In the genomic region with DNA sequence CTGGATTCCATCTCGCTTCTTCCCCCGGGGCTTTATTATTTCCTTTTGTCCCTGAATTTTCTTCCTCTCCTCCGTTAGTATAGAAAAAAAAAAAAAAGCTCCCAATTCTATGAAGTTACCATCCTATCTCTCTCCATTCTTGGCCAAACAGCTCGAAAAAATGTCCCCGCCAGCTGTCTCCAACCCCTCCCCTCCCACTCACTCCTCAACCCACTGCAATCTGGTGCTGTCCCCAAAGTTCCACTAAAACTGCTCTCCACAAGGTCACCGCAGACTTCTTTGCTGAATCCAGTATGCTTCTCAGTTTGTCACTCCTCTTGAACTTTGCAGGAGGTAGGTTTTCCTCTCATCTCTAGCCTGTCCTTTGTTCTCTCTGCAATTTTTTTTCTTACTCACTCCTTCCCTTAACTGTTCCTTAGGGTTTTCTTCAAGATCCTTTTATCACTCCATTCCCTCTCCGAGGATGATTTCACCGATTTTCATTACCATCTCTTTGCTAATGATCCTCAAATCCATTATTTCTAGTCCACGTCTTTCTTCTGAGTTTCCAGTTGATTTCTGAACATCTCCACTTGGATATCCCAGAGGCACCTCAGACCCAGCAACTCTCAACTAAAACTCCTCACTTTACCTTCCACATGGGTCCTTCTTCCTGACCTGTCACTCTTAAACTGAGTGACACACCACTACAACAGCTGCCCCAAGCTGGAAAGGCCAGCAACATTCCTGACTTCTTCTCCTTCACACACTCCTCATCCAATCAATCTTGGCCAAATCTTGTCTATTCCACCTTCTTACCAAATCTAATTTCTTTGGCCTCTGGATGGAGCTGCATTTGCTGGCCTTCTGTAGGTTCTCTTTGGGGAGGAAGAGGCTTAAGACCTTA, we compare ENCODE assay signal across 13 cellular contexts. TPM values are rescaled to one million over a fixed set of nuclear protein-coding genes. Genes with fewer than 3 reads are reported as not detected.
DNase-seq lines count a peak whose midpoint lies in the region; ATAC-seq and TF ChIP-seq lines count a peak whose summit lies in the region.
"Had no signal": no experiment of that assay in that cellular context is flagged by ENCODE, and none has a peak within 500 bp of the region (broad histone marks: within the 10 kb centered on the region; RNA-seq: fewer than 3 reads in every experiment).

No MANE protein-coding gene starts in this region.

- H3K4me3 ChIP-seq in esophagus muscularis mucosa, result no peak overlapping the region

- H3K4me1 Mint-ChIP-seq in activated CD8-positive, alpha-beta memory T cell treated with anti-CD3 and anti-CD28 coated beads, Interleukin-2, amount 10 ng/mL, durations not matched to agents 7 days and 5 days, result peaks cover 43% of the 10 kb centered on the region
- peaks cover 38% of the 10 kb centered on the region for H3K4me1 Mint-ChIP-seq in stimulated activated memory B cell treated with anti-CD40 and anti-IgM and Interleukin-4, amounts not matched to agents 10 μg/mL and 1 μg/mL and 100 μg/mL, for 72 hours

- intact Hi-C loops in esophagus muscularis mucosa (cut with DNase I), result loop anchor here (5.0 kb wide), 1 partner anchor 52 kb away; a partner anchor contains a TSS

- ATAC-seq in activated CD8-positive, alpha-beta memory T cell treated with anti-CD3 and anti-CD28 coated beads, Interleukin-2, amount 10 ng/mL, durations not matched to agents 7 days and 5 days, result no peak
- no peak for ATAC-seq in stimulated activated memory B cell treated with anti-CD40 and anti-IgM and Interleukin-4, amounts not matched to agents 10 μg/mL and 1 μg/mL and 100 μg/mL, for 72 hours

- TF ChIP-seq POLR2A in esophagus muscularis mucosa (IDR thresholded peaks at IDR 0.05; ENCODE audit: low read depth), result no peak

- peak overlapping the region; percentile 99 for H3K27ac Mint-ChIP-seq in activated CD8-positive, alpha-beta memory T cell treated with anti-CD3 and anti-CD28 coated beads, Interleukin-2, amount 10 ng/mL, durations not matched to agents 7 days and 5 days
- peak overlapping the region; percentile 99 for H3K27ac Mint-ChIP-seq in stimulated activated memory B cell treated with anti-CD40 and anti-IgM and Interleukin-4, amounts not matched to agents 10 μg/mL and 1 μg/mL and 100 μg/mL, for 72 hours

- no peak for TF ChIP-seq EP300 in esophagus muscularis mucosa (IDR thresholded peaks at IDR 0.05)

- peaks cover 25 to 33% (median 29%) of the 10 kb centered on the region in 4 donors for H3K4me1 ChIP-seq in esophagus muscularis mucosa
- H3K4me1 ChIP-seq: parathyroid adenoma had no signal

- WGBS in esophagus muscularis mucosa, result 96% methylated on average over 9 of the region's 9 CpGs

- H3K4me3 Mint-ChIP-seq in activated CD8-positive, alpha-beta memory T cell treated with anti-CD3 and anti-CD28 coated beads, Interleukin-2, amount 10 ng/mL, durations not matched to agents 7 days and 5 days, result peak overlapping the region; percentile 91
- peak overlapping the region; percentile 88 for H3K4me3 Mint-ChIP-seq in stimulated activated memory B cell treated with anti-CD40 and anti-IgM and Interleukin-4, amounts not matched to agents 10 μg/mL and 1 μg/mL and 100 μg/mL, for 72 hours

- no peak for DNase-seq in activated CD8-positive, alpha-beta memory T cell treated with anti-CD3 and anti-CD28 coated beads, Interleukin-2, amount 10 ng/mL, durations not matched to agents 7 days and 5 days
- DNase-seq in activated CD8-positive, alpha-beta memory T cell treated with anti-CD3 and anti-CD28 coated beads for 24 hours, result no peak
- DNase-seq in esophagus muscularis mucosa (ENCODE audit: extremely low spot score), result no peak
- no peak for DNase-seq in NCI-H187 treated with DMSO at 0.1 percent for 48 hours (lab: John Stamatoyannopoulos, UW)
- DNase-seq in globus pallidus (ENCODE audit: low spot score), result no peak
- no peak for DNase-seq in NCI-H510A (lab: John Stamatoyannopoulos, UW)
- DNase-seq: activated CD8-positive, alpha-beta memory T cell treated with anti-CD3 and anti-CD28 coated beads, Interleukin-2, amount 50 U/mL, for 48 hours; central memory CD4-positive, alpha-beta T cell; GDM1; NCI-H2029 had no signal

- no peak for TF ChIP-seq CTCF in VCaP (conservative IDR thresholded peaks at IDR 0.05)
- no peak for TF ChIP-seq CTCF in esophagus muscularis mucosa (IDR thresholded peaks at IDR 0.05)

- H3K36me3 Mint-ChIP-seq in activated CD8-positive, alpha-beta memory T cell treated with anti-CD3 and anti-CD28 coated beads, Interleukin-2, amount 10 ng/mL, durations not matched to agents 7 days and 5 days, result peaks cover 20% of the 10 kb centered on the region
- peaks cover 10% of the 10 kb centered on the region for H3K36me3 Mint-ChIP-seq in stimulated activated memory B cell treated with anti-CD40 and anti-IgM and Interleukin-4, amounts not matched to agents 10 μg/mL and 1 μg/mL and 100 μg/mL, for 72 hours

- no peaks in the 10 kb centered on the region for H3K9me3 Mint-ChIP-seq in activated CD8-positive, alpha-beta memory T cell treated with anti-CD3 and anti-CD28 coated beads, Interleukin-2, amount 10 ng/mL, durations not matched to agents 7 days and 5 days (ENCODE audit: low read depth)
- no peaks in the 10 kb centered on the region for H3K9me3 Mint-ChIP-seq in stimulated activated memory B cell treated with anti-CD40 and anti-IgM and Interleukin-4, amounts not matched to agents 10 μg/mL and 1 μg/mL and 100 μg/mL, for 72 hours

- H3K27me3 Mint-ChIP-seq in activated CD8-positive, alpha-beta memory T cell treated with anti-CD3 and anti-CD28 coated beads, Interleukin-2, amount 10 ng/mL, durations not matched to agents 7 days and 5 days, result no peaks in the 10 kb centered on the region
- no peaks in the 10 kb centered on the region for H3K27me3 Mint-ChIP-seq in stimulated activated memory B cell treated with anti-CD40 and anti-IgM and Interleukin-4, amounts not matched to agents 10 μg/mL and 1 μg/mL and 100 μg/mL, for 72 hours

- CTCF ChIA-PET in activated CD8-positive, alpha-beta memory T cell treated with anti-CD3 and anti-CD28 coated beads, Interleukin-2, amount 10 ng/mL, durations not matched to agents 7 days and 5 days (lab: Charles Lee), result interaction anchor here (0.6 to 3.0 kb wide), 6 partner anchors 16 to 228 kb away, joined by 3 to 19 read pairs (median 4); a partner anchor contains a TSS

- peaks cover 0 to 5% (median 0%) of the 10 kb centered on the region in 4 donors for H3K27me3 ChIP-seq in esophagus muscularis mucosa

- peaks cover 0 to 11% (median 4%) of the 10 kb centered on the region in 4 donors for H3K36me3 ChIP-seq in esophagus muscularis mucosa

- no peaks in the 10 kb centered on the region for H3K9me3 ChIP-seq in esophagus muscularis mucosa

- peak overlapping the region; percentile 99; the same call in 1 of the 2 replicates for H3K27ac ChIP-seq in VCaP
- H3K27ac ChIP-seq in esophagus muscularis mucosa (replicated peaks in 1 of 4), result peak overlapping the region in 3 of 4 donors; percentile 95 to 100 (median 100)

RNA-seq across cellular contexts. Expression of a gene that starts 1.5 kb away (rescaled TPM):
- 100 to 1,000 TPM; 469 to 639 TPM for total RNA-seq in activated CD8-positive, alpha-beta memory T cell treated with anti-CD3 and anti-CD28 coated beads, Interleukin-2, amount 10 ng/mL, durations not matched to agents 7 days and 5 days
- 100 to 1,000 TPM in 1 of 4 donors, 10 to 100 TPM in 3; 64.4 to 101 (median 80.0) TPM for total RNA-seq in esophagus muscularis mucosa

RNA-seq across cellular contexts. Expression of a gene that starts 21.2 kb away (rescaled TPM):
- 100 to 1,000 TPM; 164 to 176 TPM for total RNA-seq in activated CD8-positive, alpha-beta memory T cell treated with anti-CD3 and anti-CD28 coated beads, Interleukin-2, amount 10 ng/mL, durations not matched to agents 7 days and 5 days
- total RNA-seq in esophagus muscularis mucosa, result 10 to 100 TPM; 20.4 to 32.4 (median 23.3) TPM

RNA-seq across cellular contexts. Expression of a gene that starts 29.9 kb away (rescaled TPM):
- 100 to 1,000 TPM; 277 to 301 TPM for total RNA-seq in activated CD8-positive, alpha-beta memory T cell treated with anti-CD3 and anti-CD28 coated beads, Interleukin-2, amount 10 ng/mL, durations not matched to agents 7 days and 5 days
- 10 to 100 TPM in 3 of 4 donors, 1 to 10 TPM in 1; 5.4 to 24.2 (median 18.4) TPM for total RNA-seq in esophagus muscularis mucosa

RNA-seq across cellular contexts. Expression of a gene that starts 52.7 kb away (rescaled TPM):
- total RNA-seq in activated CD8-positive, alpha-beta memory T cell treated with anti-CD3 and anti-CD28 coated beads, Interleukin-2, amount 10 ng/mL, durations not matched to agents 7 days and 5 days, result 10 to 100 TPM; 65.2 to 73.1 TPM
- total RNA-seq in esophagus muscularis mucosa, result 10 to 100 TPM; 70.6 to 98.7 (median 75.1) TPM

Comparison
In these comparisons a context has a peak if more than half of its experiments do, and no peak if none do; other contexts are left out.
1. RNA of a gene that starts 1.5 kb away (total RNA-seq): 469 to 639 TPM in activated CD8-positive, alpha-beta memory T cell treated with anti-CD3 and anti-CD28 coated beads, Interleukin-2, amount 10 ng/mL, durations not matched to agents 7 days and 5 days; 64.4 to 101 TPM in esophagus muscularis mucosa; every median in the first group is over 4 times any median in the second.
2. RNA of a gene that starts 21.2 kb away (total RNA-seq): 164 to 176 TPM in activated CD8-positive, alpha-beta memory T cell treated with anti-CD3 and anti-CD28 coated beads, Interleukin-2, amount 10 ng/mL, durations not matched to agents 7 days and 5 days; 20.4 to 32.4 TPM in esophagus muscularis mucosa; every median in the first group is over 4 times any median in the second.
3. RNA of a gene that starts 29.9 kb away (total RNA-seq): 277 to 301 TPM in activated CD8-positive, alpha-beta memory T cell treated with anti-CD3 and anti-CD28 coated beads, Interleukin-2, amount 10 ng/mL, durations not matched to agents 7 days and 5 days; 5.4 to 24.2 TPM in esophagus muscularis mucosa; every median in the first group is over 10 times any median in the second.